Comparison of ENCODE assay signal across 8 cellular contexts in the genomic region with DNA sequence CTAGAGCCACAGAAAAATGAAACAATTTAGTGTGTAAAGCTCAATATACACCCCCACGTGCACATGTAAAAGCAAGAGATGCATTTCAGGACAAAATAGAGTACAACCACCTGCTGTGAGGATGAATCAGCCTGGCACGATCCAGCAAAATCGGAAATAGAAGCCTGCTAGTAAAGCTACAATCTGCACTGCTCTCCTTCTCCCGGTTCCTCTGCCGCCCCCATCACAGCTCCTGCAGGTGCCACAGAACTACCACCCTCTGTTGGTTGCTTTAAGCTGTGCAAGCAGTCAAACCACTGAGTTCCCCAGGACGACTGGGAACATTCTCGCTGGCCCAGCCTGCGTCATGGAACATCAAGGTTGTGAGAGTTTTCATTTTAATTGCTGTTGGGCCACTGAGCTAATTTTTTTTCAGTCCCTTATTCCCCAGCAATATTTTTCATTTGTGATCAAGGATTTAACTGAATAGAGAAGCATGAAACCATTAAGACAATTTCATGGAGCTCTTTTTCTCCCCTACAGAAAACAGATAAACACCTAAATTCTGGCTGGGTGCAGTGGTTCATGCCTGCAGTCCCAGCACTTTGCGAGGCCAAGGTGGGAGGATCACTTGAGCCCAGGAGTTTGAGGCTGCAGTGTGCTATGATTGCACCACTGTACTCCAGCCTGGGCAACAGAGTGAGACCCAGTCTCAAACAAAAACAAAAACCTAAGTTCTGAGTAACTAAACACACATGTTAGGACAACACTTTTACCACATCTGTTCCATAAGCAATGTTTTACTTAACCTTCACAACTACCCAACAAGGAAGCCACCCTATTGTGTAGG. TPM values are rescaled to one million over a fixed set of nuclear protein-coding genes. Genes with fewer than 3 reads are reported as not detected.
DNase-seq lines count a peak whose midpoint lies in the region; ATAC-seq and TF ChIP-seq lines count a peak whose summit lies in the region.

No MANE protein-coding gene starts in this region.

- H3K4me3 ChIP-seq in NB4 (ENCODE audit: low read depth, low read length) (no peak overlapping the region), ascending aorta (no peak overlapping the region), hepatocyte (no peak overlapping the region)

- intact Hi-C loops in ascending aorta (cut with DNase I) = loop anchor here (5.0 kb wide), 1 partner anchor 76 kb away; a partner anchor contains a TSS

- H3K9me2 ChIP-seq in hepatocyte (replicated peaks; ENCODE audit: insufficient read depth) = no peaks in the 10 kb centered on the region

- no peak for TF ChIP-seq POLR2A in NB4 (IDR thresholded peaks at IDR 0.05; ENCODE audit: extremely low read depth, insufficient read length)

- H3K9me3 ChIP-seq in ascending aorta (no peaks in the 10 kb centered on the region), hepatocyte (ENCODE audit: low read depth) (no peaks in the 10 kb centered on the region)

- CTCF ChIA-PET in GM10248 (lab: Yijun Ruan, JAX) = interaction anchor here (0.7 to 2.8 kb wide), 13 partner anchors 13 to 357 kb away, joined by 3 to 23 read pairs (median 4); no protein-coding TSS in a partner anchor

- no peaks in the 10 kb centered on the region for H4K20me1 ChIP-seq in hepatocyte (ENCODE audit: insufficient read depth, poor library complexity, severe bottlenecking)

- WGBS in hepatocyte (ENCODE audit: low lambda C conversion rate, missing lambda C conversion rate) = 32% methylated on average over 9 of the region's 9 CpGs

- no peaks in the 10 kb centered on the region for H3K27me3 ChIP-seq in ascending aorta
- no peaks in the 10 kb centered on the region for H3K27me3 ChIP-seq in hepatocyte

- no peak overlapping the region for H3K27ac ChIP-seq in ascending aorta
- no peak overlapping the region for H3K27ac ChIP-seq in hepatocyte

- DNase-seq in GM10248 (ENCODE audit: extremely low spot score) (peak; percentile 71), NB4 (ENCODE audit: low read depth) (peak; percentile 86), SK-MEL-5 (ENCODE audit: low read depth, low spot score) (peak; percentile 79), ascending aorta (ENCODE audit: low spot score in 2 of 2) (no peak), hepatocyte (ENCODE audit: low spot score) (peak; percentile 73)
- peak; percentile 13 to 15 for DNase-seq in stimulated activated CD4-positive, alpha-beta T cell treated with anti-CD3 and anti-CD28 coated beads, Interleukin-15, amount 100 ng/mL, for 48 hours (ENCODE audit: low read depth in 2 of 2)

- POLR2A ChIA-PET in GM10248 (lab: Yijun Ruan, JAX) = no interaction called here

- H3K79me2 ChIP-seq in hepatocyte = no peaks in the 10 kb centered on the region

- peak; percentile 44 for TF ChIP-seq CTCF in GM10248 (IDR thresholded peaks at IDR 0.05; ENCODE audit: control extremely low read depth, extremely low read depth, low read depth, missing control alignments)
- TF ChIP-seq CTCF in NB4 (IDR thresholded peaks at IDR 0.05; ENCODE audit: low read depth, low read length) = peak; percentile 83
- TF ChIP-seq CTCF in ascending aorta (IDR thresholded peaks at IDR 0.05) = peak in 2 of 3 experiments; percentile 33 to 41
- peak; percentile 51 for TF ChIP-seq CTCF in hepatocyte (IDR thresholded peaks at IDR 0.05; ENCODE audit: poor library complexity)

- H3K36me3 ChIP-seq in ascending aorta = no peaks in the 10 kb centered on the region
- no peaks in the 10 kb centered on the region for H3K36me3 ChIP-seq in hepatocyte (replicated peaks; ENCODE audit: insufficient read depth, low read depth)

- H3K4me2 ChIP-seq in hepatocyte = no peak overlapping the region

- H3K4me1 ChIP-seq in ascending aorta = no peaks in the 10 kb centered on the region
- H3K4me1 ChIP-seq in hepatocyte (ENCODE audit: insufficient read depth) = peaks cover 15% of the 10 kb centered on the region

- H2AFZ ChIP-seq in hepatocyte = no peak overlapping the region

- ATAC-seq in HG02970 (IDR thresholded peaks at IDR 0.05; ENCODE audit: low FRiP score, unreplicated experiment) = no peak
- no peak for ATAC-seq in GM19397 (IDR thresholded peaks at IDR 0.05; ENCODE audit: unreplicated experiment)

- in situ Hi-C loops in SK-MEL-5 (cut with HindIII; ENCODE audit: low pct_unique_long_range_greater_than_20kb, low sequenced_read_pairs) = no loop called here

RNA-seq across cellular contexts. Expression of a gene that starts 47.6 kb away (rescaled TPM):
- 3.5 and 4.0 TPM in 2 replicates for total RNA-seq in SK-MEL-5 (2014; rRNA removed; shearing (Covaris generic))
- polyA plus RNA-seq in SK-MEL-5 (2015; cell fraction: cytosol; rRNA removed) = 17.5 and 24.6 TPM in 2 replicates
- polyA plus RNA-seq in SK-MEL-5 (2015; cell fraction: nucleus; rRNA removed) = 34.3 and 52.2 TPM in 2 replicates
- total RNA-seq in ascending aorta (18.9 TPM), hepatocyte (8.0 and 8.6 TPM in 2 replicates)
- 23.6 and 29.2 TPM in 2 replicates for polyA plus RNA-seq in hepatocyte

Comparison
In these comparisons a context has a peak if more than half of its experiments do, and no peak if none do; other contexts are left out.
1. DNase-seq: peak in GM10248 (single experiment), NB4 (single experiment), SK-MEL-5 (single experiment), hepatocyte (single experiment) and stimulated activated CD4-positive, alpha-beta T cell treated with anti-CD3 and anti-CD28 coated beads, Interleukin-15, amount 100 ng/mL, for 48 hours (2 of 2); none in ascending aorta (0 of 2).
2. Peak in every context shown above with its lines, with median percentiles within 50 percentile points of each other: CTCF ChIP-seq.